ENCODE assay signal across 27 cellular contexts in the genomic region with DNA sequence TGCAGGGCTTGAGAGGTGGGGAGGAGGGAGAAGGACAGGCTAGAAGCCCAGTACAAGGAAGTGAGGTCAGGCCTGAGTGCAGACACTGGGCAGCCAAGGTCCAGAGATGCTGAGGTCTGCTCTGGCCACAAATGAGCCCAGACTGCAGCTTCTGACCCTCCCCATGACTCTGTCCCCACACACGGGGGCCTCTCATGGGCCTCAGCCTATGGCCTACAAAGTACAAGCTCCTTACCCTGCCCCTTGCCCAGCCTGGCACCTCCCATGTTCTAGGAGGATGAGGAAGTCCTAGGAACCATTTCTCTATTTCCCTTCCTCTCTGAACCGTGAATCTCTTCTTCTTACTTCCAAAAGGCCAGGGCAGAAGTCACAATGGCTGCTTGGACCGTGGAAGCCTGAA.
"Had no signal": no experiment of that assay in that cellular context is flagged by ENCODE, and none has a peak within 500 bp of the region (broad histone marks: within the 10 kb centered on the region; RNA-seq: fewer than 3 reads in every experiment).

No MANE protein-coding gene starts in this region.

- ATAC-seq: activated CD8-positive, alpha-beta memory T cell treated with anti-CD3 and anti-CD28 coated beads, Interleukin-2, amount 10 ng/mL, durations not matched to agents 7 days and 5 days; activated CD8-positive, alpha-beta T cell treated with anti-CD3 and anti-CD28 coated beads for 36 hours; activated T-cell treated with anti-CD3 and anti-CD28 coated beads, Interleukin-2, amount 50 U/mL, for 72 hours; esophagus mucosa; WTC11 had no signal

- DNase-seq: activated CD4-positive, alpha-beta T cell treated with anti-CD3 and anti-CD28 coated beads for 1 hour; activated CD4-positive, alpha-beta T cell treated with anti-CD3 and anti-CD28 coated beads, Interleukin-2, amount 50 U/mL, for 1 hour; activated CD8-positive, alpha-beta memory T cell treated with anti-CD3 and anti-CD28 coated beads, Interleukin-2, amount 10 ng/mL, durations not matched to agents 7 days and 5 days; activated CD8-positive, alpha-beta T cell treated with anti-CD3 and anti-CD28 coated beads for 36 hours; activated naive CD4-positive, alpha-beta T cell; activated T-cell treated with anti-CD3 and anti-CD28 coated beads for 4 hours; activated T-cell treated with anti-CD3 and anti-CD28 coated beads, Interleukin-2, amount 50 U/mL, for 72 hours; anterior cingulate cortex; cerebellar nuclear complex; cortex of kidney; endodermal cell; foreskin fibroblast; kidney glomerular epithelial cell; left ventricle myocardium inferior; mesendoderm; naive B cell; spleen; stimulated activated naive CD4-positive, alpha-beta T cell; T-helper 2 cell; upper lobe of left lung had no signal

- H3K27ac ChIP-seq: left ventricle myocardium inferior, parathyroid adenoma, right atrium auricular region, thoracic aorta, upper lobe of left lung had no signal

- H3K9me3 Mint-ChIP-seq: activated CD8-positive, alpha-beta T cell treated with anti-CD3 and anti-CD28 coated beads for 36 hours; activated T-cell treated with anti-CD3 and anti-CD28 coated beads, Interleukin-2, amount 50 U/mL, for 72 hours had no signal

- H3K4me3 Mint-ChIP-seq: activated CD8-positive, alpha-beta memory T cell treated with anti-CD3 and anti-CD28 coated beads, Interleukin-2, amount 10 ng/mL, durations not matched to agents 7 days and 5 days; activated CD8-positive, alpha-beta T cell treated with anti-CD3 and anti-CD28 coated beads for 36 hours; activated naive CD8-positive, alpha-beta T cell; activated T-cell treated with anti-CD3 and anti-CD28 coated beads, Interleukin-2, amount 50 U/mL, for 72 hours; endodermal cell; WTC11 had no signal

- H3K36me3 Mint-ChIP-seq: activated CD8-positive, alpha-beta memory T cell treated with anti-CD3 and anti-CD28 coated beads, Interleukin-2, amount 10 ng/mL, durations not matched to agents 7 days and 5 days; activated naive CD8-positive, alpha-beta T cell; naive B cell had no signal

- H3K27me3 ChIP-seq: right atrium auricular region, spleen, upper lobe of left lung had no signal

- H3K4me1 ChIP-seq: left ventricle myocardium inferior, parathyroid adenoma, right atrium auricular region, spleen, upper lobe of left lung had no signal

- H3K36me3 ChIP-seq: left ventricle myocardium inferior, right atrium auricular region, spleen, thoracic aorta, upper lobe of left lung had no signal

- H3K4me1 Mint-ChIP-seq: activated CD8-positive, alpha-beta memory T cell treated with anti-CD3 and anti-CD28 coated beads, Interleukin-2, amount 10 ng/mL, durations not matched to agents 7 days and 5 days; endodermal cell; naive B cell; WTC11 had no signal

- H3K4me3 ChIP-seq: left ventricle myocardium inferior, lung, right atrium auricular region, spleen, thoracic aorta, upper lobe of left lung had no signal

- H3K27me3 Mint-ChIP-seq: activated CD8-positive, alpha-beta memory T cell treated with anti-CD3 and anti-CD28 coated beads, Interleukin-2, amount 10 ng/mL, durations not matched to agents 7 days and 5 days; activated CD8-positive, alpha-beta T cell treated with anti-CD3 and anti-CD28 coated beads for 36 hours; activated naive CD8-positive, alpha-beta T cell; naive B cell had no signal

- H3K9me3 ChIP-seq: left ventricle myocardium inferior, right atrium auricular region, spleen, thoracic aorta, upper lobe of left lung had no signal

- H3K27ac Mint-ChIP-seq: activated CD8-positive, alpha-beta memory T cell treated with anti-CD3 and anti-CD28 coated beads, Interleukin-2, amount 10 ng/mL, durations not matched to agents 7 days and 5 days; activated CD8-positive, alpha-beta T cell treated with anti-CD3 and anti-CD28 coated beads for 36 hours; activated naive CD8-positive, alpha-beta T cell; activated T-cell treated with anti-CD3 and anti-CD28 coated beads, Interleukin-2, amount 50 U/mL, for 72 hours; endodermal cell; naive B cell; WTC11 had no signal

- H3K9ac ChIP-seq: parathyroid adenoma had no signal
